13 cellular contexts compared by ENCODE assay signal in genomic region chr1:185441608-185442007, GRCh38.
DNase-seq lines count a peak whose midpoint lies in the region; ATAC-seq, FAIRE-seq and TF ChIP-seq lines count a peak whose summit lies in the region.
"Had no signal": no experiment of that assay in that cellular context is flagged by ENCODE, and none has a peak within 500 bp of the region (broad histone marks: within the 10 kb centered on the region; RNA-seq: fewer than 3 reads in every experiment).

No MANE protein-coding gene starts in this region.

- H3K36me3 ChIP-seq in gastroesophageal sphincter, result no peaks in the 10 kb centered on the region
- H3K36me3 ChIP-seq: BLaER1, ovary had no signal

- H3K27ac ChIP-seq in gastroesophageal sphincter, result no peak overlapping the region
- H3K27ac ChIP-seq: BLaER1, ovary had no signal

- no peak overlapping the region for H3K4me3 ChIP-seq in gastroesophageal sphincter
- H3K4me3 ChIP-seq: BLaER1, GM12878, ovary had no signal

- no peak for TF ChIP-seq CTCF in gastroesophageal sphincter (IDR thresholded peaks at IDR 0.05)

- 17 to 27% methylated on average over 3 of the region's 3 CpGs for WGBS in gastroesophageal sphincter (ENCODE audit: low coverage in 1 of 2), 2 donors

- H3K4me1 ChIP-seq in gastroesophageal sphincter, result peaks cover 0 to 8% (median 0%) of the 10 kb centered on the region in 3 donors
- H3K4me1 ChIP-seq: BLaER1 had no signal

- FAIRE-seq in H54 (lab: Jason Lieb, UNC), result peak; percentile 79
- FAIRE-seq: GM12878 had no signal

- no peaks in the 10 kb centered on the region for H3K9me3 ChIP-seq in gastroesophageal sphincter
- H3K9me3 ChIP-seq: BLaER1, ovary had no signal

- ATAC-seq in HG02623 (IDR thresholded peaks at IDR 0.05; ENCODE audit: unreplicated experiment), result no peak
- ATAC-seq in HG02610 (IDR thresholded peaks at IDR 0.05; ENCODE audit: unreplicated experiment), result no peak
- no peak for ATAC-seq in GM21367 (IDR thresholded peaks at IDR 0.05; ENCODE audit: unreplicated experiment)
- ATAC-seq in gastroesophageal sphincter, result no peak
- ATAC-seq: GM12878 had no signal

- H3K27me3 ChIP-seq in gastroesophageal sphincter, result no peaks in the 10 kb centered on the region
- H3K27me3 ChIP-seq: BLaER1, ovary had no signal

- peak; percentile 98 for DNase-seq in A172 (ENCODE audit: low spot score)
- DNase-seq in H54 (ENCODE audit: insufficient read length, low spot score), result peak; percentile 18
- DNase-seq in SW480 (ENCODE audit: low spot score), result peak; percentile 6
- DNase-seq in glomerular visceral epithelial cell (ENCODE audit: extremely low spot score), result peak; percentile 95
- DNase-seq: activated T-cell treated with anti-CD3 and anti-CD28 coated beads for 4 hours, ovary, T-helper 9 cell had no signal

- TF ChIP-seq POLR2A in H54 (IDR thresholded peaks at IDR 0.05; ENCODE audit: low read depth, low read length), result no peak
- TF ChIP-seq POLR2A in gastroesophageal sphincter (IDR thresholded peaks at IDR 0.05), result no peak

- TF ChIP-seq EP300 in gastroesophageal sphincter (IDR thresholded peaks at IDR 0.05), result no peak

Comparison
In these comparisons a context has a peak if more than half of its experiments do, and no peak if none do; other contexts are left out.
1. DNase-seq: peak in every context shown above with its lines; median percentile 98 in A172; 95 in glomerular visceral epithelial cell; 18 in H54; 6 in SW480.